In genomic region chr5:30475429-30475828, GRCh38 we compare ENCODE assay signal across 9 cellular contexts.
"Had no signal": no experiment of that assay in that cellular context is flagged by ENCODE, and none has a peak within 500 bp of the region (broad histone marks: within the 10 kb centered on the region; RNA-seq: fewer than 3 reads in every experiment).

No MANE protein-coding gene starts in this region.

- H3K4me3 ChIP-seq: GM23338, K562 had no signal

- H3K4me1 Mint-ChIP-seq: GM23338, H9 had no signal

- FAIRE-seq: H1, H54, K562 had no signal

- H3K4me3 Mint-ChIP-seq: GM23338, H9 had no signal

- H3K27ac Mint-ChIP-seq: GM23338, H9 had no signal

- ATAC-seq: GM23338, K562 had no signal

- H3K27ac ChIP-seq: HL-60 had no signal

- DNase-seq: H9, HCEC 1CT, IMR-90, KG1 had no signal
